Comparison of ENCODE assay signal across 8 cellular contexts in the genomic region with DNA sequence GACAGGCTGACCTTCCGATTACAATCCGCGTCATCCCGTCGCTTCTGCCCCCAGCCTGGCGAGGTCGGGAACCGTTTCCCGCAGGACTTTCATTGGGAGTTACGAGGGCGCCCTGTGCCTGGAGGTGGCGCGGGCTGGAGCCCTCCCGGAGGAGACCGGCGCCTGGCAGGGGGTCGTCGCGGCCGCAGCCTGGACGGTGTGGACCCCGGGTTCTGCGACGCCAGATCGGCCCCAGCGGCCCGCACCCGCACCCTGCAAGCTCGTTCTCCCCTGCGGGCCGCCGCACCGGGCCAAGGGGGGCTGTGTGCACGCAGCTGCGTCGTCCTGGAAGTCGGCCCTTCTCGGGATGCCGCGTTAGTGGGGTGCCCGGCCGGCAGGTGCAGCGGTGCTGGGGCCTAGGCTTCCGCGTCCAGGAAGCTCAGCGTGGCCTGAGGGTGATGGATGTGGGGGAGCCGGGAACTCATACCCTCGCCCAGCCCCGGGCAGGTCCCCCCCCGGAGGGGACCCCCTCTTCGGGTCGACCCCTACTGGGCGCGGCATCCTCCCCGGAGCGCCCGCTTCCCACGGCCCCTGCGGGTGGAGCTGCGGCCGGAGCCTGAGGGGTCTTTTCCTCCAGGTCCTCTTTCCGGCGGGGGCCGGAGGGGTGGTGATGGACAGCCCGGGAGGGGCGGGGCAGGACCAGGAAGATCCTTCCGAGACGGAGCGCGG.
DNase-seq lines count a peak whose midpoint lies in the region; ATAC-seq, FAIRE-seq and TF ChIP-seq lines count a peak whose summit lies in the region.

No MANE protein-coding gene starts in this region.

- peaks cover 20% of the 10 kb centered on the region for H3K4me1 ChIP-seq in HAP-1
- peaks cover 27 to 36% of the 10 kb centered on the region in 2 donors for H3K4me1 ChIP-seq in lung (ENCODE audit: control insufficient read depth in 2 of 2, insufficient read depth in 2 of 2, low read length in 2 of 2)
- peaks cover 37 to 81% (median 73%) of the 10 kb centered on the region in 4 donors for H3K4me1 ChIP-seq in transverse colon

- H3K9me3 ChIP-seq in HAP-1, result no peaks in the 10 kb centered on the region
- H3K9me3 ChIP-seq in lung (ENCODE audit: control insufficient read depth in 2 of 2, insufficient read depth in 1 of 2, low read length in 1 of 2), result no peaks in the 10 kb centered on the region
- H3K9me3 ChIP-seq in transverse colon, result no peaks in the 10 kb centered on the region

- H3K4me3 ChIP-seq in HAP-1 (peak overlapping the region; percentile 61), bronchial epithelial cell (ENCODE audit: low read depth, low read length) (peak overlapping the region; percentile 70), lung (peak overlapping the region; percentile 46), transverse colon (peak overlapping the region; percentile 72 to 92 (median 90))

- peak; percentile 57 for TF ChIP-seq POLR2A in transverse colon (IDR thresholded peaks at IDR 0.05)

- TF ChIP-seq CTCF in GM13976 (IDR thresholded peaks at IDR 0.05; ENCODE audit: borderline replicate concordance, control extremely low read depth, extremely low read depth, insufficient read depth, missing control alignments), result no peak
- no peak for TF ChIP-seq CTCF in bronchial epithelial cell (IDR thresholded peaks at IDR 0.05; ENCODE audit: insufficient read depth, low read length, severe bottlenecking)
- TF ChIP-seq CTCF in lung (IDR thresholded peaks at IDR 0.05; ENCODE audit: control extremely low read depth, extremely low read depth), result no peak
- peak in 1 of 5 experiments; percentile 15 for TF ChIP-seq CTCF in transverse colon (IDR thresholded peaks at IDR 0.05)

- DNase-seq in GM13976 (ENCODE audit: low spot score) (peak; percentile 49), HAP-1 (ENCODE audit: low spot score in 2 of 2) (peak; percentile 11 to 55), NCI-H146 treated with DMSO at 0.1 percent for 48 hours (lab: John Stamatoyannopoulos, UW; ENCODE audit: unreplicated experiment) (peak; percentile 66), bronchial epithelial cell (ENCODE audit: low read depth) (no peak), lung (ENCODE audit: low spot score) (peak; percentile 55), transverse colon (peak; percentile 56), G401 (ENCODE audit: low spot score) (no peak)

- in situ Hi-C loops in GM13976 (cut with MboI; ENCODE audit: low sequenced_read_pairs, unreplicated experiment), result no loop called here
- in situ Hi-C loops in HAP-1 (cut with MboI; ENCODE audit: low sequenced_read_pairs), result no loop called here
- in situ Hi-C loops in transverse colon (cut with MboI; ENCODE audit: low pct_ligation_motif_present in 1 of 4, low pct_unique_long_range_greater_than_20kb in 1 of 4, low sequenced_read_pairs in 3 of 4), result no loop called here
- in situ Hi-C loops in G401 (cut with HindIII; ENCODE audit: low sequenced_read_pairs), result no loop called here

- ATAC-seq in lung (ENCODE audit: insufficient read depth, low FRiP score), result no peak
- no peak for ATAC-seq in esophagus mucosa

- no peak for FAIRE-seq in bronchial epithelial cell (lab: Jason Lieb, UNC)

- intact Hi-C loops in transverse colon (cut with DNase I; ENCODE audit: low total_unique reads), result no loop called here

- no peaks in the 10 kb centered on the region for H3K27me3 ChIP-seq in HAP-1 (ENCODE audit: low read depth)
- no peaks in the 10 kb centered on the region for H3K27me3 ChIP-seq in bronchial epithelial cell (ENCODE audit: control insufficient read depth, insufficient read depth, low read length)
- no peaks in the 10 kb centered on the region for H3K27me3 ChIP-seq in lung (ENCODE audit: control insufficient read depth, insufficient read depth)
- H3K27me3 ChIP-seq in transverse colon, result no peaks in the 10 kb centered on the region

- 4 to 9% methylated on average over 43 to 70 of the region's 70 CpGs for WGBS in lung, 2 donors
- 11% methylated on average over 30 of the region's 70 CpGs; no CpG with 5 or more reads in 1 of the 2 donors for WGBS in transverse colon (ENCODE audit: low coverage in 1 of 2), 2 donors

- no peaks in the 10 kb centered on the region for H3K36me3 ChIP-seq in HAP-1 (replicated peaks)
- no peaks in the 10 kb centered on the region for H3K36me3 ChIP-seq in bronchial epithelial cell (ENCODE audit: control insufficient read depth, insufficient read depth, low read length)
- no peaks in the 10 kb centered on the region for H3K36me3 ChIP-seq in lung (ENCODE audit: control insufficient read depth in 2 of 2, insufficient read depth in 2 of 2, low read length in 2 of 2)
- no peaks in the 10 kb centered on the region for H3K36me3 ChIP-seq in transverse colon

- H3K27ac ChIP-seq in lung (ENCODE audit: low read depth in 1 of 2, low read length in 1 of 2), result peak overlapping the region; percentile 78 to 95
- H3K27ac ChIP-seq in transverse colon, result peak overlapping the region; percentile 92 to 98 (median 94)

- TF ChIP-seq EP300 in transverse colon (IDR thresholded peaks at IDR 0.05; ENCODE audit: low read depth), result peak; percentile 40

Comparison
In these comparisons a context has a peak if more than half of its experiments do, and no peak if none do; other contexts are left out.
1. DNase-seq: peak in GM13976 (single experiment), HAP-1 (2 of 2), NCI-H146 treated with DMSO at 0.1 percent for 48 hours (single experiment), lung (single experiment) and transverse colon (single experiment); none in bronchial epithelial cell (single experiment) and G401 (single experiment).
2. Peak in every context shown above with its lines, with median percentiles within 50 percentile points of each other: H3K4me3 ChIP-seq.